In genomic region chr21:17003763-17004373, GRCh38 we compare ENCODE assay signal across 14 cellular contexts.
DNase-seq lines count a peak whose midpoint lies in the region; ATAC-seq and TF ChIP-seq lines count a peak whose summit lies in the region.
"Had no signal": no experiment of that assay in that cellular context is flagged by ENCODE, and none has a peak within 500 bp of the region (broad histone marks: within the 10 kb centered on the region; RNA-seq: fewer than 3 reads in every experiment).

No MANE protein-coding gene starts in this region.

- peak overlapping the region; percentile 53 for H3K27ac ChIP-seq in smooth muscle cell (ENCODE audit: low read depth)
- H3K27ac ChIP-seq in effector memory CD4-positive, alpha-beta T cell (ENCODE audit: insufficient read depth, low read length, poor library complexity, severe bottlenecking): no peak overlapping the region
- H3K27ac ChIP-seq: colonic mucosa had no signal

- 56% methylated on average over 3 of the region's 3 CpGs for whole genome bisulfite sequencing in smooth muscle cell (ENCODE audit: low lambda C conversion rate)

- H3K79me2 ChIP-seq in smooth muscle cell (ENCODE audit: low read depth): no peaks in the 10 kb centered on the region

- H3K36me3 Mint-ChIP-seq in activated T-helper 17 cell treated with anti-CD3 and anti-CD28 coated beads, Interleukin-2, amount 50 U/mL, for 72 hours (ENCODE audit: low read depth): no peaks in the 10 kb centered on the region

- H3K27ac Mint-ChIP-seq in activated T-helper 17 cell treated with anti-CD3 and anti-CD28 coated beads, Interleukin-2, amount 50 U/mL, for 72 hours: no peak overlapping the region
- H3K27ac Mint-ChIP-seq: GM23338, T-helper 17 cell had no signal

- H3K36me3 ChIP-seq in smooth muscle cell (ENCODE audit: low read depth): no peaks in the 10 kb centered on the region
- H3K36me3 ChIP-seq in effector memory CD4-positive, alpha-beta T cell (ENCODE audit: control insufficient read depth, insufficient read depth, low read length): no peaks in the 10 kb centered on the region
- H3K36me3 ChIP-seq: colonic mucosa, prostate gland had no signal

- H3K4me3 Mint-ChIP-seq in activated T-helper 17 cell treated with anti-CD3 and anti-CD28 coated beads, Interleukin-2, amount 50 U/mL, for 72 hours: no peak overlapping the region
- H3K4me3 Mint-ChIP-seq: GM23338, T-helper 17 cell had no signal

- H3K27me3 Mint-ChIP-seq in activated T-helper 17 cell treated with anti-CD3 and anti-CD28 coated beads, Interleukin-2, amount 50 U/mL, for 72 hours: no peaks in the 10 kb centered on the region
- H3K27me3 Mint-ChIP-seq: T-helper 17 cell had no signal

- no peak overlapping the region for H3K9ac ChIP-seq in smooth muscle cell (ENCODE audit: low read depth)

- TF ChIP-seq RAD21 in Ishikawa (IDR thresholded peaks at IDR 0.05; ENCODE audit: low read depth): no peak

- TF ChIP-seq CTCF in fibroblast of the aortic adventitia (IDR thresholded peaks at IDR 0.05; ENCODE audit: insufficient read depth, low read length): no peak
- no peak for TF ChIP-seq CTCF in smooth muscle cell (IDR thresholded peaks at IDR 0.05; ENCODE audit: borderline replicate concordance, insufficient read depth, poor library complexity, severe bottlenecking)

- H2AFZ ChIP-seq in smooth muscle cell (ENCODE audit: low read depth): no peak overlapping the region
- H2AFZ ChIP-seq: GM23338 had no signal

- no peaks in the 10 kb centered on the region for H3K4me1 Mint-ChIP-seq in activated T-helper 17 cell treated with anti-CD3 and anti-CD28 coated beads, Interleukin-2, amount 50 U/mL, for 72 hours
- H3K4me1 Mint-ChIP-seq: T-helper 17 cell had no signal

- peak overlapping the region; percentile 63 for H3K4me2 ChIP-seq in smooth muscle cell
- H3K4me2 ChIP-seq: GM23338 had no signal

- no peaks in the 10 kb centered on the region for H4K20me1 ChIP-seq in smooth muscle cell (ENCODE audit: low read depth)

- peak; percentile 42; the same call in 1 of the 2 replicates for TF ChIP-seq EP300 in Ishikawa (IDR thresholded peaks at IDR 0.05; ENCODE audit: borderline replicate concordance)

- no peaks in the 10 kb centered on the region for H3F3A ChIP-seq in smooth muscle cell (ENCODE audit: low read depth)

- H3K27me3 ChIP-seq in smooth muscle cell (ENCODE audit: low read depth): no peaks in the 10 kb centered on the region
- H3K27me3 ChIP-seq in effector memory CD4-positive, alpha-beta T cell (replicated peaks; ENCODE audit: control insufficient read depth, insufficient read depth, low read length, poor library complexity, severe bottlenecking): no peaks in the 10 kb centered on the region
- H3K27me3 ChIP-seq: colonic mucosa had no signal

- ATAC-seq in activated T-helper 17 cell treated with anti-CD3 and anti-CD28 coated beads, Interleukin-2, amount 50 U/mL, for 72 hours (replicated peaks): peak; percentile 19
- ATAC-seq: GM23338, T-helper 17 cell had no signal

- no peaks in the 10 kb centered on the region for H3K9me3 ChIP-seq in smooth muscle cell (replicated peaks; ENCODE audit: low read depth)
- no peaks in the 10 kb centered on the region for H3K9me3 ChIP-seq in effector memory CD4-positive, alpha-beta T cell (ENCODE audit: control insufficient read depth, low read length)
- H3K9me3 ChIP-seq: colonic mucosa, prostate gland had no signal

- H3K9me3 Mint-ChIP-seq in activated T-helper 17 cell treated with anti-CD3 and anti-CD28 coated beads, Interleukin-2, amount 50 U/mL, for 72 hours: peaks cover 12% of the 10 kb centered on the region

- H3K4me1 ChIP-seq in smooth muscle cell (ENCODE audit: low read depth): peaks cover 12% of the 10 kb centered on the region
- no peaks in the 10 kb centered on the region for H3K4me1 ChIP-seq in effector memory CD4-positive, alpha-beta T cell (ENCODE audit: control insufficient read depth, insufficient read depth, low read length, poor library complexity, severe bottlenecking)
- H3K4me1 ChIP-seq: colonic mucosa, prostate gland had no signal

- H3K4me3 ChIP-seq in fibroblast of the aortic adventitia (ENCODE audit: low read depth, low read length) (peak overlapping the region; percentile 23), smooth muscle cell (no peak overlapping the region)
- H3K4me3 ChIP-seq in effector memory CD4-positive, alpha-beta T cell (ENCODE audit: insufficient read depth, low read depth, low read length, poor library complexity, severe bottlenecking): no peak overlapping the region
- H3K4me3 ChIP-seq: colonic mucosa, GM23338, prostate gland had no signal

- DNase-seq in fibroblast of the aortic adventitia (ENCODE audit: low read depth) (peak; percentile 24), smooth muscle cell (lab: John Stamatoyannopoulos, UW; ENCODE audit: unreplicated experiment) (no peak), T1000 (lab: John Stamatoyannopoulos, UW) (no peak), KG1 (lab: John Stamatoyannopoulos, UW) (no peak)
- no peak for DNase-seq in activated naive CD4-positive, alpha-beta T cell treated with Interleukin-2 at 50 U/mL for 16 hours
- DNase-seq in effector memory CD4-positive, alpha-beta T cell: no peak
- DNase-seq: colonic mucosa; NCI-H1105 treated with DMSO at 0.1 percent for 48 hours; NK-92 treated with Interleukin-12 subunit alpha and Interleukin-12 subunit beta, amount 100 ng/mL, for 24 hours; T-helper 17 cell had no signal

TF ChIP-seq in Ishikawa, 13 proteins besides CTCF, POLR2A, EP300 and RAD21:
- TF ChIP-seq FOXM1 (IDR thresholded peaks at IDR 0.05; ENCODE audit: borderline replicate concordance, low read depth) (peak; percentile 47; the same call in 1 of the 2 replicates), TEAD4 (IDR thresholded peaks at IDR 0.05) (0 out of 2 replicates have a peak, but pooled peaks have one; percentile 33), NFIC (IDR thresholded peaks at IDR 0.05) (peak; percentile 48; the same call in 1 of the 2 replicates), ZBTB7A (IDR thresholded peaks at IDR 0.05; ENCODE audit: low read depth) (no peak), MAX (IDR thresholded peaks at IDR 0.05) (no peak), YY1 (IDR thresholded peaks at IDR 0.05; ENCODE audit: low read depth) (no peak), TAF1 (IDR thresholded peaks at IDR 0.05; ENCODE audit: low read depth) (no peak)
- TF ChIP-seq, protein P1, sequence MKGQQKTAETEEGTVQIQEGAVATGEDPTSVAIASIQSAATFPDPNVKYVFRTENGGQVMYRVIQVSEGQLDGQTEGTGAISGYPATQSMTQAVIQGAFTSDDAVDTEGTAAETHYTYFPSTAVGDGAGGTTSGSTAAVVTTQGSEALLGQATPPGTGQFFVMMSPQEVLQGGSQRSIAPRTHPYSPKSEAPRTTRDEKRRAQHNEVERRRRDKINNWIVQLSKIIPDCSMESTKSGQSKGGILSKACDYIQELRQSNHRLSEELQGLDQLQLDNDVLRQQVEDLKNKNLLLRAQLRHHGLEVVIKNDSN (IDR thresholded peaks at IDR 0.05): no peak
